17 cellular contexts compared by ENCODE assay signal in the genomic region with DNA sequence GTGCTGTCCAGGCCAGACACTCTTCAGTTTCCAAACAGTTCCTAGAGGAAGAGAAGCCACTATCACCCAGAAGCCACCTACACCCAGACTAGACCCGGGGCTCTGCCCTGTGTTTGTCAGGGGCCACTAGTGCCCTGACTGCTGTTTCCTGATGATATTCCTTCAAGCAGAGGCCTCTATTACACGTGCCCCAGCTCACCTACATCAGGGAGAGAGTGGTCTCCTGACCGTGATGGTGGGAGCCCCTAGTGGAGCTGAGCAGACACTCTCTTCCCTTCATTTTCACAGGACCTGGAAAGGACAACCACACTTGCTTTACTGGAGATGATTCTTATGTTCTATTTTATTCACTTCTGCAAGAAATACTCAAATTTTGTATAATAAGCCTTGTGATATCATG.
"Had no signal": no experiment of that assay in that cellular context is flagged by ENCODE, and none has a peak within 500 bp of the region (broad histone marks: within the 10 kb centered on the region; RNA-seq: fewer than 3 reads in every experiment).

No MANE protein-coding gene starts in this region.

- H3K4me1 ChIP-seq: colonic mucosa, esophagus muscularis mucosa, right lobe of liver had no signal

- H2AFZ ChIP-seq: hepatocyte had no signal

- H3K9me3 ChIP-seq: colonic mucosa had no signal

- H3K4me2 ChIP-seq: hepatocyte, smooth muscle cell had no signal

- H3K27me3 ChIP-seq: colonic mucosa, esophagus muscularis mucosa, hepatocyte, ovary, right lobe of liver had no signal

- DNase-seq: activated CD4-positive, alpha-beta T cell treated with anti-CD3 and anti-CD28 coated beads for 1 hour; activated CD4-positive, alpha-beta T cell treated with anti-CD3 and anti-CD28 coated beads, Interleukin-2, amount 50 U/mL, for 4 hours; activated CD8-positive, alpha-beta memory T cell treated with anti-CD3 and anti-CD28 coated beads, Interleukin-2, amount 10 ng/mL, durations not matched to agents 7 days and 5 days; activated T-cell treated with anti-CD3 and anti-CD28 coated beads, Interleukin-2, amount 50 U/mL, for 1 hour; amygdala; central memory CD4-positive, alpha-beta T cell; colonic mucosa; islet precursor cell; midbrain; ovary; stimulated activated naive CD8-positive, alpha-beta T cell treated with anti-CD3 and anti-CD28 coated beads, Interleukin-15, amount 100 ng/mL, for 72 hours; T-helper 9 cell had no signal

- ATAC-seq: activated CD8-positive, alpha-beta memory T cell treated with anti-CD3 and anti-CD28 coated beads, Interleukin-2, amount 10 ng/mL, durations not matched to agents 7 days and 5 days; right lobe of liver; stimulated activated naive CD8-positive, alpha-beta T cell treated with anti-CD3 and anti-CD28 coated beads, Interleukin-15, amount 100 ng/mL, for 72 hours had no signal

- H3K4me3 ChIP-seq: colonic mucosa, esophagus muscularis mucosa, hepatocyte, lung, ovary, right lobe of liver, smooth muscle cell had no signal

- H3K27ac ChIP-seq: colonic mucosa, esophagus muscularis mucosa, hepatocyte, ovary, right lobe of liver had no signal
